In the genomic region with DNA sequence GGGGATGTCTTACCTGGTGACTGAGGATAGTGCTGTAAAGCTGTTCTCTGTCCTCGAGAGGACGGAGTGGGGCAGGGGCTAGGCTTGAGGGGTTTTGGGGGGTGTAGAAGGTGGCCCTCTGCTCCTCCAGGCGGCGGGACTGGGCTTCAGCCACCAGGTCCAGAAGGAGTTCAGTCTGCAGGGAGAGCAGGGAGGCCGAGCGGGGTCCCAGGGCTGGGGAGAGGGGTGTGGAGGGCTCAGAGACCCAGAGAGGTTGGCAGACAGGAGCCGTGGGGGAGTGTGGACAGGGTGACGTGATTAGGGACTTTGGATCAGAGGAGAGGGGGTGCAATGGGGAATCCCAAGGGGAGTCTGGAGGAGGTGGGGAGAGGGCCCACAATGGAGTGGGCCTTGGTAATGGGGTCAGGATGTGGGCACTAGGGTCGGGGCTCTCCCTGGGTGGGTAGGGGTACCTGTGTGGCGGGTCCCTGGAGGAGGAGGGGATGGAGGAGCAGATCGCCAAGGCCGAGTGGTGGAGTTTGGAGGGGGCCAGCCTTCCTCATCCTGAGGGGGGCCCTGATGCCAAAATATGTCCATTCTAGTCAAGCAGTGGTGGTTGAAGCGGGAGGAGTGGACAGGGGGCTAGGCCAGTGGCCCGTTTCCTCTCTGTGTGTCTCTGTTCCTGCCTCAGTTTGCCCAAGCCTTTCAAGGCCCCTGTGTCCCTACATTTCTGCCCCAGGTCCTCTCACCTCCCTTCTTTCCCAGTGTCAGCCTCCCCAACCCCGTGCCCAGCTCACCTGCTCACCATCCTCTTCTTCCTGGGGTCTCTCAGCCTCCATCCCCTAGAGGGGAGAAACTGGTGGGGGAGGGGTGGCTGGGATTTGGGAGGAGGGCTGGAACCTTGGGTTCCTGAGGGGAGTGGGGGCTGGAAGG, we compare ENCODE assay signal across 8 cellular contexts. TPM values are rescaled to one million over a fixed set of nuclear protein-coding genes. Genes with fewer than 3 reads are reported as not detected.
DNase-seq lines count a peak whose midpoint lies in the region; ATAC-seq and TF ChIP-seq lines count a peak whose summit lies in the region.

No MANE protein-coding gene starts in this region.

- TF ChIP-seq EP300 in esophagus muscularis mucosa (IDR thresholded peaks at IDR 0.05) (no peak), sigmoid colon (IDR thresholded peaks at IDR 0.05) (no peak)

- peaks cover 10 to 13% (median 11%) of the 10 kb centered on the region in 4 donors for H3K36me3 ChIP-seq in esophagus muscularis mucosa
- H3K36me3 ChIP-seq in sigmoid colon, result peaks cover 0 to 12% (median 6%) of the 10 kb centered on the region in 4 donors

- peak overlapping the region; percentile 96 to 97 (median 97) for H3K4me3 Mint-ChIP-seq in T-cell

- peak overlapping the region; percentile 99 for H3K27ac Mint-ChIP-seq in T-cell

- 79% methylated on average over 14 of the region's 15 CpGs for WGBS in esophagus muscularis mucosa
- WGBS in sigmoid colon, 2 donors, result 52 to 72% methylated on average over 15 of the region's 15 CpGs

- CTCF ChIA-PET in T-cell (lab: Charles Lee) (interaction anchor here in 1 of 2 donors (0.8 to 1.3 kb wide), 2 partner anchors 15 to 780 kb away, joined by 3 to 4 read pairs; no protein-coding TSS in a partner anchor), HEK293T (lab: Yijun Ruan, JAX) (interaction anchor here (1.3 kb wide), 1 partner anchor 73 kb away, joined by 3 read pairs; no protein-coding TSS in a partner anchor)

- H3K27me3 ChIP-seq in esophagus muscularis mucosa (no peaks in the 10 kb centered on the region), sigmoid colon (no peaks in the 10 kb centered on the region)

- no peak for TF ChIP-seq POLR2A in esophagus muscularis mucosa (IDR thresholded peaks at IDR 0.05; ENCODE audit: low read depth)
- no peak for TF ChIP-seq POLR2A in sigmoid colon (IDR thresholded peaks at IDR 0.05)

- peaks cover 65 to 78% (median 72%) of the 10 kb centered on the region in 4 donors for H3K4me1 ChIP-seq in esophagus muscularis mucosa
- peaks cover 0 to 55% (median 52%) of the 10 kb centered on the region in 4 donors for H3K4me1 ChIP-seq in sigmoid colon

- H3K36me3 Mint-ChIP-seq in T-cell, result peaks cover 30% of the 10 kb centered on the region

- peaks cover 49 to 61% (median 59%) of the 10 kb centered on the region in 3 donors for H3K4me1 Mint-ChIP-seq in T-cell

- H3K9me3 Mint-ChIP-seq in T-cell, result no peaks in the 10 kb centered on the region

- H3K9me3 ChIP-seq in esophagus muscularis mucosa, result no peaks in the 10 kb centered on the region
- no peaks in the 10 kb centered on the region for H3K9me3 ChIP-seq in sigmoid colon

- H3K27me3 Mint-ChIP-seq in T-cell, result no peaks in the 10 kb centered on the region

- no peak for ATAC-seq in T-cell (replicated peaks in 1 of 4)
- ATAC-seq in GM21360 (IDR thresholded peaks at IDR 0.05; ENCODE audit: unreplicated experiment), result no peak

- TF ChIP-seq CTCF in GM12875 (IDR thresholded peaks at IDR 0.05; ENCODE audit: borderline replicate concordance, insufficient read depth, low read depth, low read length), result no peak
- no peak for TF ChIP-seq CTCF in esophagus muscularis mucosa (IDR thresholded peaks at IDR 0.05)
- TF ChIP-seq CTCF in sigmoid colon (IDR thresholded peaks at IDR 0.05), result no peak

- H3K27ac ChIP-seq in esophagus muscularis mucosa (replicated peaks in 1 of 4) (peak overlapping the region; percentile 90 to 99 (median 98)), sigmoid colon (peak overlapping the region; percentile 93 to 100 (median 96))

- POLR2A ChIA-PET in T-cell (lab: Charles Lee), result interaction anchor here in 1 of 2 donors (0.5 to 1.4 kb wide), 2 partner anchors 14 to 791 kb away, joined by 3 to 7 read pairs; no protein-coding TSS in a partner anchor
- POLR2A ChIA-PET in HEK293T (lab: Yijun Ruan, JAX), result interaction anchor here (0.9 to 11.7 kb wide), 3 partner anchors 14 to 62 kb away, joined by 4 to 153 read pairs (median 9); a partner anchor contains a TSS

- intact Hi-C loops in esophagus muscularis mucosa (cut with DNase I) (no loop called here), sigmoid colon (cut with DNase I) (loop anchor here (10.0 kb wide), 3 partner anchors 217 to 1223 kb away; a partner anchor contains a TSS)

- H3K4me3 ChIP-seq in GM12875 (ENCODE audit: low read depth, low read length) (peak overlapping the region; percentile 76), esophagus muscularis mucosa (peak overlapping the region; percentile 30 to 92 (median 52)), sigmoid colon (peak overlapping the region in 3 of 4 donors; percentile 22 to 98 (median 92))

- peak in 1 of 34 experiments; percentile 11 for DNase-seq in T-cell
- no peak for DNase-seq in esophagus muscularis mucosa (ENCODE audit: extremely low spot score)
- DNase-seq in sigmoid colon, result no peak
- no peak for DNase-seq in NCI-H2196 (lab: John Stamatoyannopoulos, UW; ENCODE audit: unreplicated experiment)
- no peak for DNase-seq in DMS53 (lab: John Stamatoyannopoulos, UW)
- DNase-seq in HEK293T (ENCODE audit: extremely low spot score), result no peak

TF ChIP-seq in HEK293T, 16 proteins besides CTCF, POLR2A, EP300 and RAD21:
- TF ChIP-seq BHLHE40 (IDR thresholded peaks at IDR 0.05; ENCODE audit: borderline replicate concordance) (no peak), SUZ12 (IDR thresholded peaks at IDR 0.05) (no peak), FOXM1 (IDR thresholded peaks at IDR 0.05; ENCODE audit: borderline replicate concordance) (no peak), LEF1 (IDR thresholded peaks at IDR 0.05; ENCODE audit: borderline replicate concordance) (no peak), CTBP1 (IDR thresholded peaks at IDR 0.05; ENCODE audit: borderline replicate concordance) (no peak), NFRKB (IDR thresholded peaks at IDR 0.05) (no peak), SP1 (IDR thresholded peaks at IDR 0.05) (no peak), ZNF384 (IDR thresholded peaks at IDR 0.05) (no peak), ELF4 (IDR thresholded peaks at IDR 0.05) (no peak), HDGF (IDR thresholded peaks at IDR 0.05; ENCODE audit: borderline replicate concordance) (no peak), ARNT (IDR thresholded peaks at IDR 0.05) (no peak), FOXA1 (IDR thresholded peaks at IDR 0.05) (no peak)
- TF ChIP-seq, protein P1, sequence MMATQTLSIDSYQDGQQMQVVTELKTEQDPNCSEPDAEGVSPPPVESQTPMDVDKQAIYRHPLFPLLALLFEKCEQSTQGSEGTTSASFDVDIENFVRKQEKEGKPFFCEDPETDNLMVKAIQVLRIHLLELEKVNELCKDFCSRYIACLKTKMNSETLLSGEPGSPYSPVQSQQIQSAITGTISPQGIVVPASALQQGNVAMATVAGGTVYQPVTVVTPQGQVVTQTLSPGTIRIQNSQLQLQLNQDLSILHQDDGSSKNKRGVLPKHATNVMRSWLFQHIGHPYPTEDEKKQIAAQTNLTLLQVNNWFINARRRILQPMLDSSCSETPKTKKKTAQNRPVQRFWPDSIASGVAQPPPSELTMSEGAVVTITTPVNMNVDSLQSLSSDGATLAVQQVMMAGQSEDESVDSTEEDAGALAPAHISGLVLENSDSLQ (IDR thresholded peaks at IDR 0.05), result no peak

RNA-seq across cellular contexts. Expression of a gene that starts 0.5 kb away (rescaled TPM):
- 100 to 1,000 TPM; 267 to 311 (median 274) TPM for total RNA-seq in T-cell
- 10 to 100 TPM in 1 of 4 donors, 1 to 10 TPM in 3; 5.7 to 17.4 (median 8.6) TPM for total RNA-seq in esophagus muscularis mucosa
- 10 to 100 TPM in 3 of 4 donors, 1 to 10 TPM in 1; 5.0 to 13.3 (median 10.4) TPM for total RNA-seq in sigmoid colon
- 10 to 100 TPM; 15.5 to 56.2 (median 15.6) TPM for polyA plus RNA-seq in sigmoid colon

RNA-seq across cellular contexts. Expression of a gene that starts 1.9 kb away (rescaled TPM):
- total RNA-seq in T-cell (100 to 1,000 TPM; 124 to 171 (median 148) TPM), esophagus muscularis mucosa (10 to 100 TPM; 43.6 to 95.9 (median 59.3) TPM), sigmoid colon (10 to 100 TPM; 53.6 to 67.7 (median 57.0) TPM)
- 10 to 100 TPM; 16.6 to 55.2 (median 19.8) TPM for polyA plus RNA-seq in sigmoid colon

RNA-seq across cellular contexts. Expression of a gene that starts 7.9 kb away (rescaled TPM):
- total RNA-seq in T-cell (10 to 100 TPM; 42.6 to 81.4 (median 67.7) TPM), esophagus muscularis mucosa (1 to 10 TPM in 3 of 4 donors, under 1 TPM in 1; 0.83 to 5.9 (median 3.8) TPM), sigmoid colon (1 to 10 TPM; 1.9 to 8.9 (median 5.3) TPM)
- 10 to 100 TPM in 1 of 3 donors, 1 to 10 TPM in 1, not detected in 1; 2.4 to 10.6 TPM for polyA plus RNA-seq in sigmoid colon

RNA-seq across cellular contexts. Expression of a gene that starts 13.7 kb away (rescaled TPM):
- 10 to 100 TPM; 23.6 to 49.3 (median 44.6) TPM for total RNA-seq in T-cell
- total RNA-seq in esophagus muscularis mucosa, result 10 to 100 TPM; 76.2 to 91.4 (median 88.5) TPM
- total RNA-seq in sigmoid colon, result 100 to 1,000 TPM in 2 of 4 donors, 10 to 100 TPM in 2; 61.5 to 118 (median 95.1) TPM
- 100 to 1,000 TPM in 2 of 3 donors, 10 to 100 TPM in 1; 95.2 to 220 (median 189) TPM for polyA plus RNA-seq in sigmoid colon

RNA-seq across cellular contexts. Expression of a gene that starts 16.1 kb away (rescaled TPM):
- 10 to 100 TPM; 23.5 to 34.6 (median 31.0) TPM for total RNA-seq in T-cell
- total RNA-seq in esophagus muscularis mucosa, result 10 to 100 TPM; 52.7 to 76.7 (median 68.9) TPM
- 10 to 100 TPM; 32.4 to 45.7 (median 36.5) TPM for total RNA-seq in sigmoid colon
- 10 to 100 TPM; 36.6 to 54.2 (median 37.9) TPM for polyA plus RNA-seq in sigmoid colon

Comparison
In these comparisons a context has a peak if more than half of its experiments do, and no peak if none do; other contexts are left out.
1. RNA of a gene that starts 0.5 kb away (total RNA-seq): 267 to 311 TPM in T-cell; 5.0 to 13.3 TPM in sigmoid colon and 5.7 to 17.4 TPM in esophagus muscularis mucosa; every median in the first group is over 10 times any median in the second.
2. RNA of a gene that starts 7.9 kb away (total RNA-seq): 42.6 to 81.4 TPM in T-cell; 1.9 to 8.9 TPM in sigmoid colon and 0.83 to 5.9 TPM in esophagus muscularis mucosa; every median in the first group is over 4 times any median in the second.
3. Peak in every context shown above with its lines, with median percentiles within 50 percentile points of each other: H3K4me3 ChIP-seq.